In genomic region chr17:59837362-59838195, GRCh38 we compare ENCODE assay signal across 1 cellular context.
TF ChIP-seq lines count a peak whose summit lies in the region.

No MANE protein-coding gene starts in this region.

TF ChIP-seq in H1, 55 proteins besides CTCF, POLR2A, EP300 and RAD21:
- TF ChIP-seq JUN (IDR thresholded peaks at IDR 0.05; ENCODE audit: low read depth, low read length) = peak; percentile 41; the same call in 1 of the 2 replicates
- TF ChIP-seq, protein P1, sequence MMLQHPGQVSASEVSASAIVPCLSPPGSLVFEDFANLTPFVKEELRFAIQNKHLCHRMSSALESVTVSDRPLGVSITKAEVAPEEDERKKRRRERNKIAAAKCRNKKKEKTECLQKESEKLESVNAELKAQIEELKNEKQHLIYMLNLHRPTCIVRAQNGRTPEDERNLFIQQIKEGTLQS (IDR thresholded peaks at IDR 0.05; ENCODE audit: insufficient read depth, low read depth, low read length) = no peak
- peak; percentile 95 for TF ChIP-seq SRF (IDR thresholded peaks at IDR 0.05; ENCODE audit: low read depth, low read length)
- peak; percentile 100 for TF ChIP-seq ASH2L (IDR thresholded peaks at IDR 0.05; ENCODE audit: low read length)
- peak in 1 of 2 experiments; percentile 12 for TF ChIP-seq BCL11A (IDR thresholded peaks at IDR 0.05; ENCODE audit: low read depth in 2 of 2, low read length in 2 of 2)
- peak; percentile 37; the same call in 1 of the 2 replicates for TF ChIP-seq CHD2 (IDR thresholded peaks at IDR 0.05; ENCODE audit: low read length)
- 0 out of 2 replicates have a peak, but pooled peaks have one; percentile 52 for TF ChIP-seq PHF8 (conservative IDR thresholded peaks at IDR 0.05; ENCODE audit: low read depth, low read length)
- no peak for TF ChIP-seq NANOG (IDR thresholded peaks at IDR 0.05; ENCODE audit: insufficient read depth, low read depth, low read length, poor library complexity, severe bottlenecking)
- peak; percentile 22; the same call in 1 of the 2 replicates for TF ChIP-seq YY1 (IDR thresholded peaks at IDR 0.05; ENCODE audit: low read depth, low read length)
- TF ChIP-seq KDM5A (IDR thresholded peaks at IDR 0.05; ENCODE audit: low read length) = no peak
- TF ChIP-seq MAFK (IDR thresholded peaks at IDR 0.05; ENCODE audit: low read depth, low read length) = peak; percentile 44; the same call in 1 of the 2 replicates
- peak; percentile 96 for TF ChIP-seq GTF2F1 (IDR thresholded peaks at IDR 0.05; ENCODE audit: borderline replicate concordance, low read depth, low read length)
- TF ChIP-seq RFX5 (IDR thresholded peaks at IDR 0.05; ENCODE audit: borderline replicate concordance, low read depth, low read length) = no peak
- TF ChIP-seq JUND (IDR thresholded peaks at IDR 0.05; ENCODE audit: low read length) = peak; percentile 83
- no peak for TF ChIP-seq TCF12 (IDR thresholded peaks at IDR 0.05; ENCODE audit: low read depth, low read length)
- TF ChIP-seq, protein P2, sequence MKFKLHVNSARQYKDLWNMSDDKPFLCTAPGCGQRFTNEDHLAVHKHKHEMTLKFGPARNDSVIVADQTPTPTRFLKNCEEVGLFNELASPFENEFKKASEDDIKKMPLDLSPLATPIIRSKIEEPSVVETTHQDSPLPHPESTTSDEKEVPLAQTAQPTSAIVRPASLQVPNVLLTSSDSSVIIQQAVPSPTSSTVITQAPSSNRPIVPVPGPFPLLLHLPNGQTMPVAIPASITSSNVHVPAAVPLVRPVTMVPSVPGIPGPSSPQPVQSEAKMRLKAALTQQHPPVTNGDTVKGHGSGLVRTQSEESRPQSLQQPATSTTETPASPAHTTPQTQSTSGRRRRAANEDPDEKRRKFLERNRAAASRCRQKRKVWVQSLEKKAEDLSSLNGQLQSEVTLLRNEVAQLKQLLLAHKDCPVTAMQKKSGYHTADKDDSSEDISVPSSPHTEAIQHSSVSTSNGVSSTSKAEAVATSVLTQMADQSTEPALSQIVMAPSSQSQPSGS (IDR thresholded peaks at IDR 0.05; ENCODE audit: low read length) = peak; percentile 95
- peak; percentile 74 for TF ChIP-seq CEBPB (IDR thresholded peaks at IDR 0.05; ENCODE audit: low read depth, low read length)
- TF ChIP-seq TAF7 (optimal IDR thresholded peaks at IDR 0.05; ENCODE audit: borderline replicate concordance, low read depth, low read length) = peak; percentile 99
- peak; percentile 69 for TF ChIP-seq CREB1 (IDR thresholded peaks at IDR 0.05)
- peak; percentile 98 for TF ChIP-seq TAF1 (IDR thresholded peaks at IDR 0.05; ENCODE audit: low read depth, low read length)
- peak; percentile 94 for TF ChIP-seq SP1 (IDR thresholded peaks at IDR 0.05; ENCODE audit: low read depth, low read length)
- TF ChIP-seq POLR2AphosphoS5 (IDR thresholded peaks at IDR 0.05; ENCODE audit: low read depth, low read length) = peak; percentile 99
- TF ChIP-seq, protein P3, sequence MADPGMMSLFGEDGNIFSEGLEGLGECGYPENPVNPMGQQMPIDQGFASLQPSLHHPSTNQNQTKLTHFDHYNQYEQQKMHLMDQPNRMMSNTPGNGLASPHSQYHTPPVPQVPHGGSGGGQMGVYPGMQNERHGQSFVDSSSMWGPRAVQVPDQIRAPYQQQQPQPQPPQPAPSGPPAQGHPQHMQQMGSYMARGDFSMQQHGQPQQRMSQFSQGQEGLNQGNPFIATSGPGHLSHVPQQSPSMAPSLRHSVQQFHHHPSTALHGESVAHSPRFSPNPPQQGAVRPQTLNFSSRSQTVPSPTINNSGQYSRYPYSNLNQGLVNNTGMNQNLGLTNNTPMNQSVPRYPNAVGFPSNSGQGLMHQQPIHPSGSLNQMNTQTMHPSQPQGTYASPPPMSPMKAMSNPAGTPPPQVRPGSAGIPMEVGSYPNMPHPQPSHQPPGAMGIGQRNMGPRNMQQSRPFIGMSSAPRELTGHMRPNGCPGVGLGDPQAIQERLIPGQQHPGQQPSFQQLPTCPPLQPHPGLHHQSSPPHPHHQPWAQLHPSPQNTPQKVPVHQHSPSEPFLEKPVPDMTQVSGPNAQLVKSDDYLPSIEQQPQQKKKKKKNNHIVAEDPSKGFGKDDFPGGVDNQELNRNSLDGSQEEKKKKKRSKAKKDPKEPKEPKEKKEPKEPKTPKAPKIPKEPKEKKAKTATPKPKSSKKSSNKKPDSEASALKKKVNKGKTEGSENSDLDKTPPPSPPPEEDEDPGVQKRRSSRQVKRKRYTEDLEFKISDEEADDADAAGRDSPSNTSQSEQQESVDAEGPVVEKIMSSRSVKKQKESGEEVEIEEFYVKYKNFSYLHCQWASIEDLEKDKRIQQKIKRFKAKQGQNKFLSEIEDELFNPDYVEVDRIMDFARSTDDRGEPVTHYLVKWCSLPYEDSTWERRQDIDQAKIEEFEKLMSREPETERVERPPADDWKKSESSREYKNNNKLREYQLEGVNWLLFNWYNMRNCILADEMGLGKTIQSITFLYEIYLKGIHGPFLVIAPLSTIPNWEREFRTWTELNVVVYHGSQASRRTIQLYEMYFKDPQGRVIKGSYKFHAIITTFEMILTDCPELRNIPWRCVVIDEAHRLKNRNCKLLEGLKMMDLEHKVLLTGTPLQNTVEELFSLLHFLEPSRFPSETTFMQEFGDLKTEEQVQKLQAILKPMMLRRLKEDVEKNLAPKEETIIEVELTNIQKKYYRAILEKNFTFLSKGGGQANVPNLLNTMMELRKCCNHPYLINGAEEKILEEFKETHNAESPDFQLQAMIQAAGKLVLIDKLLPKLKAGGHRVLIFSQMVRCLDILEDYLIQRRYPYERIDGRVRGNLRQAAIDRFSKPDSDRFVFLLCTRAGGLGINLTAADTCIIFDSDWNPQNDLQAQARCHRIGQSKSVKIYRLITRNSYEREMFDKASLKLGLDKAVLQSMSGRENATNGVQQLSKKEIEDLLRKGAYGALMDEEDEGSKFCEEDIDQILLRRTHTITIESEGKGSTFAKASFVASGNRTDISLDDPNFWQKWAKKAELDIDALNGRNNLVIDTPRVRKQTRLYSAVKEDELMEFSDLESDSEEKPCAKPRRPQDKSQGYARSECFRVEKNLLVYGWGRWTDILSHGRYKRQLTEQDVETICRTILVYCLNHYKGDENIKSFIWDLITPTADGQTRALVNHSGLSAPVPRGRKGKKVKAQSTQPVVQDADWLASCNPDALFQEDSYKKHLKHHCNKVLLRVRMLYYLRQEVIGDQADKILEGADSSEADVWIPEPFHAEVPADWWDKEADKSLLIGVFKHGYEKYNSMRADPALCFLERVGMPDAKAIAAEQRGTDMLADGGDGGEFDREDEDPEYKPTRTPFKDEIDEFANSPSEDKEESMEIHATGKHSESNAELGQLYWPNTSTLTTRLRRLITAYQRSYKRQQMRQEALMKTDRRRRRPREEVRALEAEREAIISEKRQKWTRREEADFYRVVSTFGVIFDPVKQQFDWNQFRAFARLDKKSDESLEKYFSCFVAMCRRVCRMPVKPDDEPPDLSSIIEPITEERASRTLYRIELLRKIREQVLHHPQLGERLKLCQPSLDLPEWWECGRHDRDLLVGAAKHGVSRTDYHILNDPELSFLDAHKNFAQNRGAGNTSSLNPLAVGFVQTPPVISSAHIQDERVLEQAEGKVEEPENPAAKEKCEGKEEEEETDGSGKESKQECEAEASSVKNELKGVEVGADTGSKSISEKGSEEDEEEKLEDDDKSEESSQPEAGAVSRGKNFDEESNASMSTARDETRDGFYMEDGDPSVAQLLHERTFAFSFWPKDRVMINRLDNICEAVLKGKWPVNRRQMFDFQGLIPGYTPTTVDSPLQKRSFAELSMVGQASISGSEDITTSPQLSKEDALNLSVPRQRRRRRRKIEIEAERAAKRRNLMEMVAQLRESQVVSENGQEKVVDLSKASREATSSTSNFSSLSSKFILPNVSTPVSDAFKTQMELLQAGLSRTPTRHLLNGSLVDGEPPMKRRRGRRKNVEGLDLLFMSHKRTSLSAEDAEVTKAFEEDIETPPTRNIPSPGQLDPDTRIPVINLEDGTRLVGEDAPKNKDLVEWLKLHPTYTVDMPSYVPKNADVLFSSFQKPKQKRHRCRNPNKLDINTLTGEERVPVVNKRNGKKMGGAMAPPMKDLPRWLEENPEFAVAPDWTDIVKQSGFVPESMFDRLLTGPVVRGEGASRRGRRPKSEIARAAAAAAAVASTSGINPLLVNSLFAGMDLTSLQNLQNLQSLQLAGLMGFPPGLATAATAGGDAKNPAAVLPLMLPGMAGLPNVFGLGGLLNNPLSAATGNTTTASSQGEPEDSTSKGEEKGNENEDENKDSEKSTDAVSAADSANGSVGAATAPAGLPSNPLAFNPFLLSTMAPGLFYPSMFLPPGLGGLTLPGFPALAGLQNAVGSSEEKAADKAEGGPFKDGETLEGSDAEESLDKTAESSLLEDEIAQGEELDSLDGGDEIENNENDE (IDR thresholded peaks at IDR 0.05; ENCODE audit: insufficient replicate concordance, low read length) = no peak
- TF ChIP-seq HDAC6 (IDR thresholded peaks at IDR 0.05; ENCODE audit: low read depth, low read length) = no peak
- TF ChIP-seq TBP (IDR thresholded peaks at IDR 0.05; ENCODE audit: low read depth, low read length) = peak; percentile 98
- peak in 1 of 2 experiments; percentile 72; a peak in 1 of 4 replicates for TF ChIP-seq SIN3A (conservative IDR thresholded peaks at IDR 0.05 in 1 of 2, IDR thresholded peaks at IDR 0.05 in 1 of 2; ENCODE audit: low read depth in 1 of 2, low read length in 2 of 2)
